8 cellular contexts compared by ENCODE assay signal in genomic region chr19:15702590-15702930, GRCh38. TPM values are rescaled to one million over a fixed set of nuclear protein-coding genes. Genes with fewer than 3 reads are reported as not detected.
A peak's percentile ranks its signal among the peaks of the same experiment; 100 is the strongest.
DNase-seq lines count a peak whose midpoint lies in the region; ATAC-seq and TF ChIP-seq lines count a peak whose summit lies in the region.

No MANE protein-coding gene starts in this region.

- H3K36me3 Mint-ChIP-seq in stimulated activated effector memory CD8-positive, alpha-beta T cell treated with anti-CD3 and anti-CD28 coated beads, Interleukin-12 subunit alpha, Interleukin-12 subunit beta, amount 100 ng/mL, for 72 hours = no peaks in the 10 kb centered on the region

- no peaks in the 10 kb centered on the region for H3F3A ChIP-seq in Loucy (ENCODE audit: low read depth)

- H3K4me3 Mint-ChIP-seq in stimulated activated effector memory CD8-positive, alpha-beta T cell treated with anti-CD3 and anti-CD28 coated beads, Interleukin-12 subunit alpha, Interleukin-12 subunit beta, amount 100 ng/mL, for 72 hours = no peak overlapping the region

- no peaks in the 10 kb centered on the region for H4K20me1 ChIP-seq in Loucy (ENCODE audit: insufficient read depth, low read length, poor library complexity, severe bottlenecking)

- H3K36me3 ChIP-seq in Loucy (ENCODE audit: insufficient read depth, low read length) = no peaks in the 10 kb centered on the region

- ATAC-seq in Right ventricle myocardium inferior (peak; percentile 94), GM19351 (IDR thresholded peaks at IDR 0.05; ENCODE audit: unreplicated experiment) (no peak), GM19452 (IDR thresholded peaks at IDR 0.05; ENCODE audit: unreplicated experiment) (no peak)
- peak; percentile 44 for ATAC-seq in stimulated activated effector memory CD8-positive, alpha-beta T cell treated with anti-CD3 and anti-CD28 coated beads, Interleukin-12 subunit alpha, Interleukin-12 subunit beta, amount 100 ng/mL, for 72 hours

- H3K4me3 ChIP-seq in Loucy (ENCODE audit: low read length, poor library complexity, severe bottlenecking) = no peak overlapping the region

- intact Hi-C loops in Right ventricle myocardium inferior (cut with DNase I) = no loop called here

- peak; percentile 85 for DNase-seq in DMS79 treated with DMSO at 0.1 percent for 48 hours (lab: John Stamatoyannopoulos, UW)
- DNase-seq in SKM-1 (lab: John Stamatoyannopoulos, UW; ENCODE audit: unreplicated experiment) = peak; percentile 41
- peak; percentile 92 for DNase-seq in Right ventricle myocardium inferior (ENCODE audit: missing footprints)
- no peak for DNase-seq in stimulated activated effector memory CD8-positive, alpha-beta T cell treated with anti-CD3 and anti-CD28 coated beads, Interleukin-12 subunit alpha, Interleukin-12 subunit beta, amount 100 ng/mL, for 72 hours (ENCODE audit: low spot score in 2 of 2)
- no peak for DNase-seq in GM19238 (ENCODE audit: insufficient read length, low spot score)

- no peaks in the 10 kb centered on the region for H3K4me1 Mint-ChIP-seq in stimulated activated effector memory CD8-positive, alpha-beta T cell treated with anti-CD3 and anti-CD28 coated beads, Interleukin-12 subunit alpha, Interleukin-12 subunit beta, amount 100 ng/mL, for 72 hours

- H3K9me2 ChIP-seq in Loucy (replicated peaks; ENCODE audit: low read depth, low read length) = no peaks in the 10 kb centered on the region

- peak; percentile 56 for TF ChIP-seq CTCF in Loucy (conservative IDR thresholded peaks at IDR 0.05; ENCODE audit: low read length)

- H3K4me2 ChIP-seq in Loucy (ENCODE audit: low read depth, low read length, poor library complexity, severe bottlenecking) = peak overlapping the region; percentile 22

- peaks cover 5% of the 10 kb centered on the region for H3K4me1 ChIP-seq in Loucy (ENCODE audit: insufficient read depth, low read length, poor library complexity, severe bottlenecking)

- H3K9me3 ChIP-seq in Loucy (ENCODE audit: insufficient read depth, low read depth, low read length) = no peaks in the 10 kb centered on the region

- H3K9ac ChIP-seq in Loucy (ENCODE audit: low read depth, low read length, poor library complexity, severe bottlenecking) = no peak overlapping the region

- no peak overlapping the region for H2AFZ ChIP-seq in Loucy (ENCODE audit: low read length)

- H3K27ac Mint-ChIP-seq in stimulated activated effector memory CD8-positive, alpha-beta T cell treated with anti-CD3 and anti-CD28 coated beads, Interleukin-12 subunit alpha, Interleukin-12 subunit beta, amount 100 ng/mL, for 72 hours = no peak overlapping the region

- no peaks in the 10 kb centered on the region for H3K9me3 Mint-ChIP-seq in stimulated activated effector memory CD8-positive, alpha-beta T cell treated with anti-CD3 and anti-CD28 coated beads, Interleukin-12 subunit alpha, Interleukin-12 subunit beta, amount 100 ng/mL, for 72 hours

- no peaks in the 10 kb centered on the region for H3K27me3 ChIP-seq in Loucy (ENCODE audit: insufficient read depth, low read length, poor library complexity, severe bottlenecking)

- no peaks in the 10 kb centered on the region for H3K79me2 ChIP-seq in Loucy (ENCODE audit: insufficient read depth, low read length)

RNA-seq across cellular contexts. Expression of gene OR10H2, which starts 25.3 kb away (rescaled TPM):
- total RNA-seq in Right ventricle myocardium inferior = not detected

RNA-seq across cellular contexts. Expression of gene CYP4F12, which starts 29.7 kb away (rescaled TPM):
- 5.8 TPM for total RNA-seq in Right ventricle myocardium inferior

RNA-seq across cellular contexts. Expression of gene OR10H3, which starts 35.2 kb away (rescaled TPM):
- not detected for total RNA-seq in Right ventricle myocardium inferior

Comparison
In these comparisons a context has a peak if more than half of its experiments do, and no peak if none do; other contexts are left out.
1. DNase-seq: peak in DMS79 treated with DMSO at 0.1 percent for 48 hours (single experiment), SKM-1 (single experiment) and Right ventricle myocardium inferior (single experiment); none in stimulated activated effector memory CD8-positive, alpha-beta T cell treated with anti-CD3 and anti-CD28 coated beads, Interleukin-12 subunit alpha, Interleukin-12 subunit beta, amount 100 ng/mL, for 72 hours (0 of 2) and GM19238 (single experiment).
2. ATAC-seq: peak in Right ventricle myocardium inferior (single experiment) and stimulated activated effector memory CD8-positive, alpha-beta T cell treated with anti-CD3 and anti-CD28 coated beads, Interleukin-12 subunit alpha, Interleukin-12 subunit beta, amount 100 ng/mL, for 72 hours (single experiment); none in GM19351 (single experiment) and GM19452 (single experiment).